2 cellular contexts compared by ENCODE assay signal in the genomic region with DNA sequence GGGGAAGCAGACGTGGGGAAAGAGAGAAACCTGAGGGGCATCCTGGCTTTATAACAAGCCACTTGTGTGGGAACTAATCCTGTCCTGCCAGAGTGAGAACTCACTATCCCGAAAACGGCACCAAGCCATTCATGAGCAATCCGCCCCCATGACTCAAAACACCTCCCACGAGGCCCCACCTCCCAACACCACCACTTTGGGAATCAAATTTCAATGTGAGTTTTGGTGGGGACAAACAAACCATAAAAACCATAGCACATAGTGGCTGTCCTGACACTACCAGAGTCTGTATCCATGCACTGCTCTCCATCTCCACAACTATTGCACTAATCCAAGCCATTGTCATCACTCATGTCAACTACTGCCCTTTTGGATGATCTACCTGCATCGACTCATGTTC.
A peak's percentile ranks its signal among the peaks of the same experiment; 100 is the strongest.
TF ChIP-seq lines count a peak whose summit lies in the region.

No MANE protein-coding gene starts in this region.

TF ChIP-seq in HEK293, 187 proteins besides CTCF, POLR2A, EP300 and RAD21:
- TF ChIP-seq, protein P1, sequence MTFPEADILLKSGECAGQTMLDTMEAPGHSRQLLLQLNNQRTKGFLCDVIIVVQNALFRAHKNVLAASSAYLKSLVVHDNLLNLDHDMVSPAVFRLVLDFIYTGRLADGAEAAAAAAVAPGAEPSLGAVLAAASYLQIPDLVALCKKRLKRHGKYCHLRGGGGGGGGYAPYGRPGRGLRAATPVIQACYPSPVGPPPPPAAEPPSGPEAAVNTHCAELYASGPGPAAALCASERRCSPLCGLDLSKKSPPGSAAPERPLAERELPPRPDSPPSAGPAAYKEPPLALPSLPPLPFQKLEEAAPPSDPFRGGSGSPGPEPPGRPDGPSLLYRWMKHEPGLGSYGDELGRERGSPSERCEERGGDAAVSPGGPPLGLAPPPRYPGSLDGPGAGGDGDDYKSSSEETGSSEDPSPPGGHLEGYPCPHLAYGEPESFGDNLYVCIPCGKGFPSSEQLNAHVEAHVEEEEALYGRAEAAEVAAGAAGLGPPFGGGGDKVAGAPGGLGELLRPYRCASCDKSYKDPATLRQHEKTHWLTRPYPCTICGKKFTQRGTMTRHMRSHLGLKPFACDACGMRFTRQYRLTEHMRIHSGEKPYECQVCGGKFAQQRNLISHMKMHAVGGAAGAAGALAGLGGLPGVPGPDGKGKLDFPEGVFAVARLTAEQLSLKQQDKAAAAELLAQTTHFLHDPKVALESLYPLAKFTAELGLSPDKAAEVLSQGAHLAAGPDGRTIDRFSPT (tag by site-specific recombination; IDR thresholded peaks at IDR 0.05): no peak
- no peak for TF ChIP-seq ZNF239 (tag by site-specific recombination; IDR thresholded peaks at IDR 0.05)
- peak; percentile 85 for TF ChIP-seq ZFHX2 (tag by site-specific recombination; conservative IDR thresholded peaks at IDR 0.05)
- no peak for TF ChIP-seq GFI1B (tag by site-specific recombination; IDR thresholded peaks at IDR 0.05)
- no peak for TF ChIP-seq ZNF626 (tag by site-specific recombination; IDR thresholded peaks at IDR 0.05)
- TF ChIP-seq, protein P2, sequence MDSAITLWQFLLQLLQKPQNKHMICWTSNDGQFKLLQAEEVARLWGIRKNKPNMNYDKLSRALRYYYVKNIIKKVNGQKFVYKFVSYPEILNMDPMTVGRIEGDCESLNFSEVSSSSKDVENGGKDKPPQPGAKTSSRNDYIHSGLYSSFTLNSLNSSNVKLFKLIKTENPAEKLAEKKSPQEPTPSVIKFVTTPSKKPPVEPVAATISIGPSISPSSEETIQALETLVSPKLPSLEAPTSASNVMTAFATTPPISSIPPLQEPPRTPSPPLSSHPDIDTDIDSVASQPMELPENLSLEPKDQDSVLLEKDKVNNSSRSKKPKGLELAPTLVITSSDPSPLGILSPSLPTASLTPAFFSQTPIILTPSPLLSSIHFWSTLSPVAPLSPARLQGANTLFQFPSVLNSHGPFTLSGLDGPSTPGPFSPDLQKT (IDR thresholded peaks at IDR 0.05; ENCODE audit: borderline replicate concordance, low read depth, low read length): no peak
- TF ChIP-seq EGR2 (tag by site-specific recombination; IDR thresholded peaks at IDR 0.05; ENCODE audit: low read depth): peak; percentile 78
- TF ChIP-seq BCL11A (tag by site-specific recombination; IDR thresholded peaks at IDR 0.05; ENCODE audit: low read depth): no peak
- TF ChIP-seq KLF1 (tag by site-specific recombination; IDR thresholded peaks at IDR 0.05): no peak
- no peak for TF ChIP-seq HOXA7 (CRISPR knock-in tag; IDR thresholded peaks at IDR 0.05; ENCODE audit: borderline replicate concordance)
- TF ChIP-seq ZNF501 (tag by site-specific recombination; IDR thresholded peaks at IDR 0.05): no peak
- TF ChIP-seq ZNF324 (tag by site-specific recombination; IDR thresholded peaks at IDR 0.05): no peak
- no peak for TF ChIP-seq KLF10 (tag by site-specific recombination; IDR thresholded peaks at IDR 0.05)
- TF ChIP-seq ZNF600 (tag by site-specific recombination; IDR thresholded peaks at IDR 0.05): 0 out of 2 replicates have a peak, but pooled peaks have one; percentile 17
- TF ChIP-seq ZNF335 (tag by site-specific recombination; conservative IDR thresholded peaks at IDR 0.05): no peak
- no peak for TF ChIP-seq GLI2 (tag by site-specific recombination; IDR thresholded peaks at IDR 0.05; ENCODE audit: borderline replicate concordance, low read depth)
- TF ChIP-seq, protein P3, sequence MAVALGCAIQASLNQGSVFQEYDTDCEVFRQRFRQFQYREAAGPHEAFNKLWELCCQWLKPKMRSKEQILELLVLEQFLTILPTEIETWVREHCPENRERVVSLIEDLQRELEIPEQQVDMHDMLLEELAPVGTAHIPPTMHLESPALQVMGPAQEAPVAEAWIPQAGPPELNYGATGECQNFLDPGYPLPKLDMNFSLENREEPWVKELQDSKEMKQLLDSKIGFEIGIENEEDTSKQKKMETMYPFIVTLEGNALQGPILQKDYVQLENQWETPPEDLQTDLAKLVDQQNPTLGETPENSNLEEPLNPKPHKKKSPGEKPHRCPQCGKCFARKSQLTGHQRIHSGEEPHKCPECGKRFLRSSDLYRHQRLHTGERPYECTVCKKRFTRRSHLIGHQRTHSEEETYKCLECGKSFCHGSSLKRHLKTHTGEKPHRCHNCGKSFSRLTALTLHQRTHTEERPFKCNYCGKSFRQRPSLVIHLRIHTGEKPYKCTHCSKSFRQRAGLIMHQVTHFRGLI (tag by site-specific recombination; IDR thresholded peaks at IDR 0.05): no peak
- 0 out of 2 replicates have a peak, but pooled peaks have one; percentile 29 for TF ChIP-seq ZBTB17 (tag by site-specific recombination; IDR thresholded peaks at IDR 0.05)
- TF ChIP-seq ZNF561 (tag by site-specific recombination; IDR thresholded peaks at IDR 0.05; ENCODE audit: borderline replicate concordance): no peak
- TF ChIP-seq GLIS1 (tag by site-specific recombination; IDR thresholded peaks at IDR 0.05): peak; percentile 86
- TF ChIP-seq, protein P4, sequence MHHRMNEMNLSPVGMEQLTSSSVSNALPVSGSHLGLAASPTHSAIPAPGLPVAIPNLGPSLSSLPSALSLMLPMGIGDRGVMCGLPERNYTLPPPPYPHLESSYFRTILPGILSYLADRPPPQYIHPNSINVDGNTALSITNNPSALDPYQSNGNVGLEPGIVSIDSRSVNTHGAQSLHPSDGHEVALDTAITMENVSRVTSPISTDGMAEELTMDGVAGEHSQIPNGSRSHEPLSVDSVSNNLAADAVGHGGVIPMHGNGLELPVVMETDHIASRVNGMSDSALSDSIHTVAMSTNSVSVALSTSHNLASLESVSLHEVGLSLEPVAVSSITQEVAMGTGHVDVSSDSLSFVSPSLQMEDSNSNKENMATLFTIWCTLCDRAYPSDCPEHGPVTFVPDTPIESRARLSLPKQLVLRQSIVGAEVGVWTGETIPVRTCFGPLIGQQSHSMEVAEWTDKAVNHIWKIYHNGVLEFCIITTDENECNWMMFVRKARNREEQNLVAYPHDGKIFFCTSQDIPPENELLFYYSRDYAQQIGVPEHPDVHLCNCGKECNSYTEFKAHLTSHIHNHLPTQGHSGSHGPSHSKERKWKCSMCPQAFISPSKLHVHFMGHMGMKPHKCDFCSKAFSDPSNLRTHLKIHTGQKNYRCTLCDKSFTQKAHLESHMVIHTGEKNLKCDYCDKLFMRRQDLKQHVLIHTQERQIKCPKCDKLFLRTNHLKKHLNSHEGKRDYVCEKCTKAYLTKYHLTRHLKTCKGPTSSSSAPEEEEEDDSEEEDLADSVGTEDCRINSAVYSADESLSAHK (tag by site-specific recombination; IDR thresholded peaks at IDR 0.05): no peak
- TF ChIP-seq ZNF433 (tag by site-specific recombination; IDR thresholded peaks at IDR 0.05; ENCODE audit: low read depth): no peak
- no peak for TF ChIP-seq ZIC2 (tag by site-specific recombination; IDR thresholded peaks at IDR 0.05)
- no peak for TF ChIP-seq ZNF701 (tag by site-specific recombination; IDR thresholded peaks at IDR 0.05)
- no peak for TF ChIP-seq ZNF76 (tag by site-specific recombination; IDR thresholded peaks at IDR 0.05; ENCODE audit: borderline replicate concordance, low read depth)
- no peak for TF ChIP-seq ZBTB48 (tag by site-specific recombination; IDR thresholded peaks at IDR 0.05)

TF ChIP-seq in K562, 482 proteins besides CTCF, POLR2A, EP300 and RAD21:
- no peak for TF ChIP-seq TAL1 (IDR thresholded peaks at IDR 0.05)
- no peak for TF ChIP-seq JUNB (CRISPR knock-in tag; conservative IDR thresholded peaks at IDR 0.05)
- no peak for TF ChIP-seq TRIM24 (IDR thresholded peaks at IDR 0.05)
- TF ChIP-seq, protein P5, sequence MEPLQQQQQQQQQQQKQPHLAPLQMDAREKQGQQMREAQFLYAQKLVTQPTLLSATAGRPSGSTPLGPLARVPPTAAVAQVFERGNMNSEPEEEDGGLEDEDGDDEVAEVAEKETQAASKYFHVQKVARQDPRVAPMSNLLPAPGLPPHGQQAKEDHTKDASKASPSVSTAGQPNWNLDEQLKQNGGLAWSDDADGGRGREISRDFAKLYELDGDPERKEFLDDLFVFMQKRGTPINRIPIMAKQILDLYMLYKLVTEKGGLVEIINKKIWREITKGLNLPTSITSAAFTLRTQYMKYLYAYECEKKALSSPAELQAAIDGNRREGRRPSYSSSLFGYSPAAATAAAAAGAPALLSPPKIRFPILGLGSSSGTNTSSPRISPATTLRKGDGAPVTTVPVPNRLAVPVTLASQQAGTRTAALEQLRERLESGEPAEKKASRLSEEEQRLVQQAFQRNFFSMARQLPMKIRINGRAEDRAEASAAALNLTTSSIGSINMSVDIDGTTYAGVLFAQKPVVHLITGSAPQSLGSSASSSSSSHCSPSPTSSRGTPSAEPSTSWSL (CRISPR knock-in tag; IDR thresholded peaks at IDR 0.05; ENCODE audit: borderline replicate concordance): no peak
- TF ChIP-seq HDAC3 (IDR thresholded peaks at IDR 0.05; ENCODE audit: borderline replicate concordance, partially characterized antibody): no peak
- no peak for TF ChIP-seq PTBP1 (IDR thresholded peaks at IDR 0.05; ENCODE audit: low read depth, low read length)
